Comparison of ENCODE assay signal across 4 cellular contexts in the genomic region with DNA sequence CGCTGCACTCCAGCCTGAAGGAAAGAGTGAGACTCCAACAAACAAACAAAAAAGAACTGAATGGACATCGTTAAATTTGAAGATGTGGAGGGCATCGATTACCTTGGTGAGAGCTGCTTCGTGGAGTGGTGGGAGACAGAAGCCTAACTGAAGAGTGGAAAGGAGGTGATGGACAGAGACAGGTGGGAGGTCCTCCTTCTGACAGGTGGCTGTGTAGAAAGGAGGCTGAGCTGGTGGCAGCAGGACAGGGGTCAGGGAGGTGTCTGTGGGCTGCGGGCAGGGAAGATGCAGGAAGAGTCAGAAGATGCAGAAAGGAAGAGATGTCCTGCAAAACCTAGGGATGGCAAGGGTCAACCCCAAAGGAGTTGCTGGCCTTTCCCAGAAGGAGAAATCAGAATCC.
"Had no signal": no experiment of that assay in that cellular context is flagged by ENCODE, and none has a peak within 500 bp of the region (broad histone marks: within the 10 kb centered on the region; RNA-seq: fewer than 3 reads in every experiment).

No MANE protein-coding gene starts in this region.

- H3K4me3 ChIP-seq: GM23338 had no signal

- DNase-seq: H9, HCEC 1CT, IMR-90 had no signal
